Comparison of ENCODE assay signal across 2 cellular contexts in the genomic region with DNA sequence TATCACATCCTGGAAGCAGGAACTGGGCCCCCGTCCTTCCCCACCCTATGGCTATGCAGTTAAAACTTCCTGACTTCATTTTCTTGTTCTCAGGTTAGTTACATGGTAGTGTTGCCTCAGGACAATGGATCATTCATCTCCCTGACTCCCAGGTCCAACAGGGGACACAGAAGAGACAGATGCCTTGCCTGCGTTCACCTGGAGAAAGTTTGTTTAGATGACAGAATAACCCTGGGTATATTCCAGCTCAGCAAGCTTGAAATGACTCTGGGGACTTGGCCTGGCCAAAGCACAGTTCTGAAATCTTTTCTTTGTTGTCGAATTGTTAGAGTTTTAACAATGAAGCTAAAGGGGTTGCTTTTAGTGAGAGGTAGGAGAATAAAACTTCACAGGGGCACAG.
TF ChIP-seq lines count a peak whose summit lies in the region.

No MANE protein-coding gene starts in this region.

TF ChIP-seq in SK-N-SH, 30 proteins besides CTCF, POLR2A, EP300 and RAD21 (continued from another document):
- no peak for TF ChIP-seq RFX5 (IDR thresholded peaks at IDR 0.05; ENCODE audit: low read length)
- no peak for TF ChIP-seq NRF1 (IDR thresholded peaks at IDR 0.05; ENCODE audit: low read depth, low read length)
- TF ChIP-seq RXRA (IDR thresholded peaks at IDR 0.05; ENCODE audit: borderline replicate concordance, low read depth) = no peak
- TF ChIP-seq, protein P1, sequence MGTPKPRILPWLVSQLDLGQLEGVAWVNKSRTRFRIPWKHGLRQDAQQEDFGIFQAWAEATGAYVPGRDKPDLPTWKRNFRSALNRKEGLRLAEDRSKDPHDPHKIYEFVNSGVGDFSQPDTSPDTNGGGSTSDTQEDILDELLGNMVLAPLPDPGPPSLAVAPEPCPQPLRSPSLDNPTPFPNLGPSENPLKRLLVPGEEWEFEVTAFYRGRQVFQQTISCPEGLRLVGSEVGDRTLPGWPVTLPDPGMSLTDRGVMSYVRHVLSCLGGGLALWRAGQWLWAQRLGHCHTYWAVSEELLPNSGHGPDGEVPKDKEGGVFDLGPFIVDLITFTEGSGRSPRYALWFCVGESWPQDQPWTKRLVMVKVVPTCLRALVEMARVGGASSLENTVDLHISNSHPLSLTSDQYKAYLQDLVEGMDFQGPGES (IDR thresholded peaks at IDR 0.05; ENCODE audit: low read depth, low read length) = no peak
- TF ChIP-seq TEAD4 (IDR thresholded peaks at IDR 0.05; ENCODE audit: borderline replicate concordance, insufficient read depth) = no peak
- TF ChIP-seq, protein P2, sequence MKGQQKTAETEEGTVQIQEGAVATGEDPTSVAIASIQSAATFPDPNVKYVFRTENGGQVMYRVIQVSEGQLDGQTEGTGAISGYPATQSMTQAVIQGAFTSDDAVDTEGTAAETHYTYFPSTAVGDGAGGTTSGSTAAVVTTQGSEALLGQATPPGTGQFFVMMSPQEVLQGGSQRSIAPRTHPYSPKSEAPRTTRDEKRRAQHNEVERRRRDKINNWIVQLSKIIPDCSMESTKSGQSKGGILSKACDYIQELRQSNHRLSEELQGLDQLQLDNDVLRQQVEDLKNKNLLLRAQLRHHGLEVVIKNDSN (IDR thresholded peaks at IDR 0.05; ENCODE audit: borderline replicate concordance, low read depth) = no peak
- no peak for TF ChIP-seq EZH2phosphoT487 (IDR thresholded peaks at IDR 0.05; ENCODE audit: borderline replicate concordance, low read depth)
- no peak for TF ChIP-seq TAF1 (IDR thresholded peaks at IDR 0.05; ENCODE audit: borderline replicate concordance, low read depth, low read length)
- TF ChIP-seq FOSL2 (IDR thresholded peaks at IDR 0.05; ENCODE audit: borderline replicate concordance, low read depth) = no peak
- TF ChIP-seq GATA2 (CRISPR knock-in tag; IDR thresholded peaks at IDR 0.05) = no peak
- no peak for TF ChIP-seq FOXM1 (IDR thresholded peaks at IDR 0.05; ENCODE audit: low read depth)
- no peak for TF ChIP-seq JUND (IDR thresholded peaks at IDR 0.05)
- TF ChIP-seq CHD2 (IDR thresholded peaks at IDR 0.05; ENCODE audit: low read length, partially characterized antibody) = no peak
- TF ChIP-seq ELF1 (IDR thresholded peaks at IDR 0.05) = no peak
- TF ChIP-seq, protein P3, sequence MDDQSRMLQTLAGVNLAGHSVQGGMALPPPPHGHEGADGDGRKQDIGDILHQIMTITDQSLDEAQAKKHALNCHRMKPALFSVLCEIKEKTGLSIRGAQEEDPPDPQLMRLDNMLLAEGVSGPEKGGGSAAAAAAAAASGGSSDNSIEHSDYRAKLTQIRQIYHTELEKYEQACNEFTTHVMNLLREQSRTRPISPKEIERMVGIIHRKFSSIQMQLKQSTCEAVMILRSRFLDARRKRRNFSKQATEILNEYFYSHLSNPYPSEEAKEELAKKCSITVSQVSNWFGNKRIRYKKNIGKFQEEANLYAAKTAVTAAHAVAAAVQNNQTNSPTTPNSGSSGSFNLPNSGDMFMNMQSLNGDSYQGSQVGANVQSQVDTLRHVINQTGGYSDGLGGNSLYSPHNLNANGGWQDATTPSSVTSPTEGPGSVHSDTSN (IDR thresholded peaks at IDR 0.05) = no peak

TF ChIP-seq in SK-N-SH treated with all-trans-retinoic acid at 6 μM for 48 hours, 23 proteins besides CTCF, POLR2A, EP300 and RAD21 (continued from another document):
- TF ChIP-seq, protein P4, sequence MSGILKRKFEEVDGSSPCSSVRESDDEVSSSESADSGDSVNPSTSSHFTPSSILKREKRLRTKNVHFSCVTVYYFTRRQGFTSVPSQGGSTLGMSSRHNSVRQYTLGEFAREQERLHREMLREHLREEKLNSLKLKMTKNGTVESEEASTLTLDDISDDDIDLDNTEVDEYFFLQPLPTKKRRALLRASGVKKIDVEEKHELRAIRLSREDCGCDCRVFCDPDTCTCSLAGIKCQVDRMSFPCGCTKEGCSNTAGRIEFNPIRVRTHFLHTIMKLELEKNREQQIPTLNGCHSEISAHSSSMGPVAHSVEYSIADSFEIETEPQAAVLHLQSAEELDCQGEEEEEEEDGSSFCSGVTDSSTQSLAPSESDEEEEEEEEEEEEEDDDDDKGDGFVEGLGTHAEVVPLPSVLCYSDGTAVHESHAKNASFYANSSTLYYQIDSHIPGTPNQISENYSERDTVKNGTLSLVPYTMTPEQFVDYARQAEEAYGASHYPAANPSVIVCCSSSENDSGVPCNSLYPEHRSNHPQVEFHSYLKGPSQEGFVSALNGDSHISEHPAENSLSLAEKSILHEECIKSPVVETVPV (CRISPR knock-in tag; IDR thresholded peaks at IDR 0.05) = no peak
- no peak for TF ChIP-seq ARNTL (CRISPR knock-in tag; IDR thresholded peaks at IDR 0.05; ENCODE audit: borderline replicate concordance, low read depth)
- TF ChIP-seq, protein P5, sequence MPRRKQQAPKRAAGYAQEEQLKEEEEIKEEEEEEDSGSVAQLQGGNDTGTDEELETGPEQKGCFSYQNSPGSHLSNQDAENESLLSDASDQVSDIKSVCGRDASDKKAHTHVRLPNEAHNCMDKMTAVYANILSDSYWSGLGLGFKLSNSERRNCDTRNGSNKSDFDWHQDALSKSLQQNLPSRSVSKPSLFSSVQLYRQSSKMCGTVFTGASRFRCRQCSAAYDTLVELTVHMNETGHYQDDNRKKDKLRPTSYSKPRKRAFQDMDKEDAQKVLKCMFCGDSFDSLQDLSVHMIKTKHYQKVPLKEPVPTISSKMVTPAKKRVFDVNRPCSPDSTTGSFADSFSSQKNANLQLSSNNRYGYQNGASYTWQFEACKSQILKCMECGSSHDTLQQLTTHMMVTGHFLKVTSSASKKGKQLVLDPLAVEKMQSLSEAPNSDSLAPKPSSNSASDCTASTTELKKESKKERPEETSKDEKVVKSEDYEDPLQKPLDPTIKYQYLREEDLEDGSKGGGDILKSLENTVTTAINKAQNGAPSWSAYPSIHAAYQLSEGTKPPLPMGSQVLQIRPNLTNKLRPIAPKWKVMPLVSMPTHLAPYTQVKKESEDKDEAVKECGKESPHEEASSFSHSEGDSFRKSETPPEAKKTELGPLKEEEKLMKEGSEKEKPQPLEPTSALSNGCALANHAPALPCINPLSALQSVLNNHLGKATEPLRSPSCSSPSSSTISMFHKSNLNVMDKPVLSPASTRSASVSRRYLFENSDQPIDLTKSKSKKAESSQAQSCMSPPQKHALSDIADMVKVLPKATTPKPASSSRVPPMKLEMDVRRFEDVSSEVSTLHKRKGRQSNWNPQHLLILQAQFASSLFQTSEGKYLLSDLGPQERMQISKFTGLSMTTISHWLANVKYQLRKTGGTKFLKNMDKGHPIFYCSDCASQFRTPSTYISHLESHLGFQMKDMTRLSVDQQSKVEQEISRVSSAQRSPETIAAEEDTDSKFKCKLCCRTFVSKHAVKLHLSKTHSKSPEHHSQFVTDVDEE (CRISPR knock-in tag; IDR thresholded peaks at IDR 0.05) = no peak
- TF ChIP-seq ZFP30 (CRISPR knock-in tag; IDR thresholded peaks at IDR 0.05) = no peak
TF ChIP-seq in SK-N-SH treated with all-trans-retinoic acid at 6 μM for 48 hours: peak in this region for 0.
